ENCODE assay signal across 17 cellular contexts in the genomic region with DNA sequence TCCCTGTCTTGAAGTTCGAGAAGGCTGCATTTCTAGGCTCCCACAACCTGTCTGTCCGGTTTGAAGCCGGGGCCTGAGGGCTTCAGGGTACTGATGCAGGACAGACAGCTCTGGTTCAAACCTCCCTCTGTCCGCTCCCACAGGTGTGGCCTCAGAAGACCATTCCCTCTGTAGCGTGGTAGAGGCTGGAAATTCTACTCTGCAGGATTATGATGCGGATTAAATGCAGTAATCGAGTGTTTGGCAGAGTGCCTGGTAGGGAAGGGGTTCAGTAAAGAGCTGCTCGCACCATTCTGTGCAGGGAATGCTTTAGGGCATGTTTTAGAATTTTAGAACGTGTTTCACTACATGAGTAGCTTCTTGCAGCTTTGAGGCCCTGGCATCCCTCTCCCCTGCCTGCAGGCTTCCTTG. TPM values are rescaled to one million over a fixed set of nuclear protein-coding genes. Genes with fewer than 3 reads are reported as not detected.
A peak's percentile ranks its signal among the peaks of the same experiment; 100 is the strongest.
DNase-seq lines count a peak whose midpoint lies in the region; ATAC-seq and TF ChIP-seq lines count a peak whose summit lies in the region.
"Had no signal": no experiment of that assay in that cellular context is flagged by ENCODE, and none has a peak within 500 bp of the region (broad histone marks: within the 10 kb centered on the region; RNA-seq: fewer than 3 reads in every experiment).

No MANE protein-coding gene starts in this region.

- ATAC-seq in activated naive CD4-positive, alpha-beta T cell treated with anti-CD3 and anti-CD28 coated beads, Interleukin-2, amount 50 U/mL, for 72 hours, result no peak
- ATAC-seq in RWPE2 (ENCODE audit: low read depth) (peak; percentile 62), foreskin keratinocyte (peak; percentile 43)
- ATAC-seq in naive thymus-derived CD8-positive, alpha-beta T cell, result no peak
- ATAC-seq: heart right ventricle, right cardiac atrium had no signal

- no peaks in the 10 kb centered on the region for H3K4me1 ChIP-seq in RWPE2 (ENCODE audit: insufficient read depth, poor library complexity, severe bottlenecking)
- peaks cover 4% of the 10 kb centered on the region for H3K4me1 ChIP-seq in foreskin keratinocyte

- POLR2A ChIA-PET in naive thymus-derived CD8-positive, alpha-beta T cell (lab: Charles Lee), result no interaction called here

- peak overlapping the region; percentile 8 for H3K27ac Mint-ChIP-seq in activated naive CD4-positive, alpha-beta T cell treated with anti-CD3 and anti-CD28 coated beads for 36 hours
- H3K27ac Mint-ChIP-seq in activated naive CD4-positive, alpha-beta T cell treated with anti-CD3 and anti-CD28 coated beads, Interleukin-2, amount 50 U/mL, for 72 hours, result peak overlapping the region in 1 of 2 donors; percentile 48
- peak overlapping the region; percentile 89 for H3K27ac Mint-ChIP-seq in type B pancreatic cell
- H3K27ac Mint-ChIP-seq in naive thymus-derived CD8-positive, alpha-beta T cell, result peak overlapping the region in 2 of 10 donors; percentile 60 to 74

- no peaks in the 10 kb centered on the region for H3K9me3 Mint-ChIP-seq in activated naive CD4-positive, alpha-beta T cell treated with anti-CD3 and anti-CD28 coated beads for 36 hours
- no peaks in the 10 kb centered on the region for H3K9me3 Mint-ChIP-seq in activated naive CD4-positive, alpha-beta T cell treated with anti-CD3 and anti-CD28 coated beads, Interleukin-2, amount 50 U/mL, for 72 hours
- H3K9me3 Mint-ChIP-seq in type B pancreatic cell, result no peaks in the 10 kb centered on the region
- H3K9me3 Mint-ChIP-seq in naive thymus-derived CD8-positive, alpha-beta T cell, result no peaks in the 10 kb centered on the region

- no peaks in the 10 kb centered on the region; the same call in 1 of the 2 replicates for H3K36me3 ChIP-seq in RWPE2 (ENCODE audit: low read depth)

- no peaks in the 10 kb centered on the region for H3K9me3 ChIP-seq in RWPE2 (ENCODE audit: severe bottlenecking)
- H3K9me3 ChIP-seq: esophagus muscularis mucosa, heart right ventricle had no signal

- H3K4me3 ChIP-seq in RWPE2 (ENCODE audit: severe bottlenecking), result no peak overlapping the region
- H3K4me3 ChIP-seq: esophagus muscularis mucosa, heart right ventricle had no signal

- no peak overlapping the region for H3K4me3 Mint-ChIP-seq in activated naive CD4-positive, alpha-beta T cell treated with anti-CD3 and anti-CD28 coated beads for 36 hours
- H3K4me3 Mint-ChIP-seq in type B pancreatic cell, result peak overlapping the region; percentile 47
- no peak overlapping the region for H3K4me3 Mint-ChIP-seq in naive thymus-derived CD8-positive, alpha-beta T cell

- H3K36me3 Mint-ChIP-seq in activated naive CD4-positive, alpha-beta T cell treated with anti-CD3 and anti-CD28 coated beads for 36 hours (ENCODE audit: low read depth), result no peaks in the 10 kb centered on the region
- peaks cover 0 to 5% of the 10 kb centered on the region in 2 donors for H3K36me3 Mint-ChIP-seq in activated naive CD4-positive, alpha-beta T cell treated with anti-CD3 and anti-CD28 coated beads, Interleukin-2, amount 50 U/mL, for 72 hours
- H3K36me3 Mint-ChIP-seq in type B pancreatic cell, result no peaks in the 10 kb centered on the region
- H3K36me3 Mint-ChIP-seq in naive thymus-derived CD8-positive, alpha-beta T cell, result peaks cover 0 to 9% (median 0%) of the 10 kb centered on the region in 3 donors

- peaks cover 36% of the 10 kb centered on the region for H3K4me1 Mint-ChIP-seq in activated naive CD4-positive, alpha-beta T cell treated with anti-CD3 and anti-CD28 coated beads for 36 hours (ENCODE audit: low read depth)
- H3K4me1 Mint-ChIP-seq in type B pancreatic cell (ENCODE audit: unreplicated experiment), result peaks cover 42% of the 10 kb centered on the region
- peaks cover 30 to 66% (median 62%) of the 10 kb centered on the region in 4 donors for H3K4me1 Mint-ChIP-seq in naive thymus-derived CD8-positive, alpha-beta T cell

- TF ChIP-seq CTCF in RWPE2 (IDR thresholded peaks at IDR 0.05; ENCODE audit: poor library complexity, severe bottlenecking), result no peak
- TF ChIP-seq CTCF in foreskin keratinocyte (conservative IDR thresholded peaks at IDR 0.05), result no peak
- TF ChIP-seq CTCF in type B pancreatic cell (conservative IDR thresholded peaks at IDR 0.05), result no peak

- H3K27ac ChIP-seq in RWPE2 (ENCODE audit: poor library complexity, severe bottlenecking) (peak overlapping the region; percentile 44), foreskin keratinocyte (no peak overlapping the region)
- H3K27ac ChIP-seq: esophagus muscularis mucosa, heart right ventricle had no signal

- CTCF ChIA-PET in activated naive CD4-positive, alpha-beta T cell treated with anti-CD3 and anti-CD28 coated beads for 36 hours (lab: Charles Lee), result interaction anchor here (0.6 kb wide), 1 partner anchor 514 kb away, joined by 4 read pairs; no protein-coding TSS in a partner anchor

- DNase-seq in activated naive CD4-positive, alpha-beta T cell treated with anti-CD3 and anti-CD28 coated beads for 36 hours, result no peak
- no peak for DNase-seq in activated naive CD4-positive, alpha-beta T cell treated with anti-CD3 and anti-CD28 coated beads, Interleukin-2, amount 50 U/mL, for 72 hours (ENCODE audit: low spot score in 2 of 2)
- no peak for DNase-seq in RWPE2 (ENCODE audit: low spot score)
- DNase-seq in foreskin keratinocyte, result peak in 1 of 2 donors; percentile 66
- DNase-seq in type B pancreatic cell (ENCODE audit: extremely low spot score, unreplicated experiment), result no peak
- no peak for DNase-seq in activated CD4-positive, alpha-beta T cell treated with anti-CD3 and anti-CD28 coated beads for 4 hours
- DNase-seq in naive thymus-derived CD8-positive, alpha-beta T cell, result no peak
- no peak for DNase-seq in effector CD8-positive, alpha-beta T cell (lab: John Stamatoyannopoulos, UW)
- DNase-seq: ACHN; activated CD4-positive, CD25-positive, alpha-beta regulatory T cell treated with anti-CD3 and anti-CD28 coated beads, Interleukin-2, amount 50 U/mL, for 72 hours; heart right ventricle; NCI-H1694; NCI-H748 treated with DMSO at 0.1 percent for 48 hours; RPMI8226 had no signal

- intact Hi-C loops in activated naive CD4-positive, alpha-beta T cell treated with anti-CD3 and anti-CD28 coated beads for 36 hours (cut with micrococcal nuclease), result no loop called here

- H3K27me3 ChIP-seq in RWPE2 (ENCODE audit: insufficient read depth, poor library complexity, severe bottlenecking), result no peaks in the 10 kb centered on the region
- H3K27me3 ChIP-seq in foreskin keratinocyte, result no peaks in the 10 kb centered on the region
- H3K27me3 ChIP-seq: esophagus muscularis mucosa, heart right ventricle had no signal

- H3K27me3 Mint-ChIP-seq in activated naive CD4-positive, alpha-beta T cell treated with anti-CD3 and anti-CD28 coated beads for 36 hours (ENCODE audit: low read depth), result no peaks in the 10 kb centered on the region
- H3K27me3 Mint-ChIP-seq in type B pancreatic cell, result no peaks in the 10 kb centered on the region
- H3K27me3 Mint-ChIP-seq in naive thymus-derived CD8-positive, alpha-beta T cell, result no peaks in the 10 kb centered on the region

RNA-seq across cellular contexts. Expression of a gene that starts 30.5 kb away (rescaled TPM):
- 10 to 100 TPM; 10.2 to 10.3 TPM for total RNA-seq in activated naive CD4-positive, alpha-beta T cell treated with anti-CD3 and anti-CD28 coated beads for 36 hours
- 10 to 100 TPM; 12.4 to 18.3 TPM for total RNA-seq in activated naive CD4-positive, alpha-beta T cell treated with anti-CD3 and anti-CD28 coated beads, Interleukin-2, amount 50 U/mL, for 72 hours
- total RNA-seq in foreskin keratinocyte (20.9 and 21.8 TPM in 2 replicates), type B pancreatic cell (ENCODE audit: low replicate concordance) (44.7 and 63.7 TPM in 2 replicates)
- 16.6 and 17.5 TPM in 2 replicates for polyA plus RNA-seq in foreskin keratinocyte
- total RNA-seq in naive thymus-derived CD8-positive, alpha-beta T cell, result 10 to 100 TPM; 32.9 to 33.3 TPM
- polyA plus RNA-seq in naive thymus-derived CD8-positive, alpha-beta T cell, result 1 to 10 TPM in 1 of 3 donors, under 1 TPM in 2; 0.40 to 2.0 (median 0.83) TPM

RNA-seq across cellular contexts. Expression of a gene that starts 37.3 kb away (rescaled TPM):
- total RNA-seq in activated naive CD4-positive, alpha-beta T cell treated with anti-CD3 and anti-CD28 coated beads for 36 hours, result under 1 TPM in 1 of 2 experiments, not detected in 1; 0.17 TPM
- under 1 TPM in 1 of 2 donors, not detected in 1; 0.14 TPM for total RNA-seq in activated naive CD4-positive, alpha-beta T cell treated with anti-CD3 and anti-CD28 coated beads, Interleukin-2, amount 50 U/mL, for 72 hours
- total RNA-seq in foreskin keratinocyte, result 0.04 and 0.07 TPM in 2 replicates
- 0.03 TPM in 2 replicates for polyA plus RNA-seq in foreskin keratinocyte
- 0.56 and 1.3 TPM in 2 replicates for total RNA-seq in type B pancreatic cell (ENCODE audit: low replicate concordance)
- total RNA-seq in naive thymus-derived CD8-positive, alpha-beta T cell, result 1 to 10 TPM in 1 of 2 experiments, under 1 TPM in 1; 0.85 to 1.0 TPM
- under 1 TPM; 0.17 to 0.47 (median 0.43) TPM for polyA plus RNA-seq in naive thymus-derived CD8-positive, alpha-beta T cell
- total RNA-seq: HT1080 had no signal

RNA-seq across cellular contexts. Expression of a gene that starts 44.4 kb away (rescaled TPM):
- total RNA-seq in activated naive CD4-positive, alpha-beta T cell treated with anti-CD3 and anti-CD28 coated beads for 36 hours, result 10 to 100 TPM; 14.7 to 15.4 TPM
- 10 to 100 TPM in 1 of 2 donors, 1 to 10 TPM in 1; 8.3 to 54.3 TPM for total RNA-seq in activated naive CD4-positive, alpha-beta T cell treated with anti-CD3 and anti-CD28 coated beads, Interleukin-2, amount 50 U/mL, for 72 hours
- total RNA-seq in foreskin keratinocyte, result 34.9 and 37.8 TPM in 2 replicates
- polyA plus RNA-seq in foreskin keratinocyte, result 63.9 and 70.8 TPM in 2 replicates
- total RNA-seq in type B pancreatic cell (ENCODE audit: low replicate concordance), result 32.2 and 35.6 TPM in 2 replicates
- 10 to 100 TPM; 13.5 to 19.8 TPM for total RNA-seq in naive thymus-derived CD8-positive, alpha-beta T cell
- 10 to 100 TPM; 44.2 to 70.0 (median 50.3) TPM for polyA plus RNA-seq in naive thymus-derived CD8-positive, alpha-beta T cell

RNA-seq across cellular contexts. Expression of a gene that starts 47.2 kb away (rescaled TPM):
- total RNA-seq in activated naive CD4-positive, alpha-beta T cell treated with anti-CD3 and anti-CD28 coated beads for 36 hours, result 1 to 10 TPM; 1.1 to 1.4 TPM
- 1 to 10 TPM; 2.3 to 6.7 TPM for total RNA-seq in activated naive CD4-positive, alpha-beta T cell treated with anti-CD3 and anti-CD28 coated beads, Interleukin-2, amount 50 U/mL, for 72 hours
- total RNA-seq in foreskin keratinocyte (2.5 TPM in 2 replicates), type B pancreatic cell (ENCODE audit: low replicate concordance) (2.2 and 3.7 TPM in 2 replicates)
- 5.5 and 5.8 TPM in 2 replicates for polyA plus RNA-seq in foreskin keratinocyte
- total RNA-seq in naive thymus-derived CD8-positive, alpha-beta T cell, result 1 to 10 TPM; 2.3 to 2.4 TPM
- polyA plus RNA-seq in naive thymus-derived CD8-positive, alpha-beta T cell, result 1 to 10 TPM; 1.0 to 1.6 (median 1.1) TPM
- total RNA-seq: HT1080 had no signal

RNA-seq across cellular contexts. Expression of a gene that starts 54.6 kb away (rescaled TPM):
- total RNA-seq in activated naive CD4-positive, alpha-beta T cell treated with anti-CD3 and anti-CD28 coated beads for 36 hours, result 10 to 100 TPM; 28.1 to 28.4 TPM
- 10 to 100 TPM; 27.2 to 36.8 TPM for total RNA-seq in activated naive CD4-positive, alpha-beta T cell treated with anti-CD3 and anti-CD28 coated beads, Interleukin-2, amount 50 U/mL, for 72 hours
- total RNA-seq in foreskin keratinocyte (3.8 and 4.6 TPM in 2 replicates), type B pancreatic cell (ENCODE audit: low replicate concordance) (36.7 and 41.3 TPM in 2 replicates)
- polyA plus RNA-seq in foreskin keratinocyte, result 6.9 and 7.8 TPM in 2 replicates
- 10 to 100 TPM; 48.5 to 51.0 TPM for total RNA-seq in naive thymus-derived CD8-positive, alpha-beta T cell
- 100 to 1,000 TPM; 149 to 193 (median 183) TPM for polyA plus RNA-seq in naive thymus-derived CD8-positive, alpha-beta T cell

Comparison
In these comparisons a context has a peak if more than half of its experiments do, and no peak if none do; other contexts are left out.
1. ATAC-seq: peak in RWPE2 (single experiment) and foreskin keratinocyte (single experiment); none in activated naive CD4-positive, alpha-beta T cell treated with anti-CD3 and anti-CD28 coated beads, Interleukin-2, amount 50 U/mL, for 72 hours (0 of 2) and naive thymus-derived CD8-positive, alpha-beta T cell (0 of 2).